In the genomic region with DNA sequence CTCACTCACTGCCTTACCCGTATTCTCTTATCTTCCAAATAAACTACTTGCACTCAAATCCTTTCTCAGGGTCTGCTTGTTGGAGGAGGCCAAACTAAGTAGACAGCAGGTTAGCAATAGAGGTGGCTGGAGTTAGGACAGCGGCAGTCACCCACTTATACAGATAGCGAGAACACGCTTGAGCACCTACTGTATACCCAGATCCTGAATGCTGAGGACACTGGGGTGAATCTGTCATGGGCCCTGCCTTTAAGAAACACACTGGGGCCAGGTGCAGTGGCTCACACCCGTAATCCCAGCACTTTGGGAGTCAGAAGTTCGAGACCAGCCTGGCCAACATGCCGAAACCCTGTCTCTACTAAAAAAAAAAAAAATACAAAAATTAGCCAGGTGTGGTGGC, we compare ENCODE assay signal across 1 cellular context.
TF ChIP-seq lines count a peak whose summit lies in the region.

No MANE protein-coding gene starts in this region.

TF ChIP-seq in K562, 482 proteins besides CTCF, POLR2A, EP300 and RAD21:
- TF ChIP-seq ZKSCAN8 (CRISPR knock-in tag; IDR thresholded peaks at IDR 0.05): peak; percentile 88
- no peak for TF ChIP-seq ZFX (CRISPR knock-in tag; IDR thresholded peaks at IDR 0.05)
